In genomic region chr10:106705576-106706526, GRCh38 we compare ENCODE assay signal across 7 cellular contexts.
DNase-seq lines count a peak whose midpoint lies in the region; ATAC-seq and TF ChIP-seq lines count a peak whose summit lies in the region.

No MANE protein-coding gene starts in this region.

- intact Hi-C loops in OCI-LY7 (cut with micrococcal nuclease; ENCODE audit: unreplicated experiment): no loop called here
- intact Hi-C loops in left lung (cut with DNase I): no loop called here
- intact Hi-C loops in testis (cut with DNase I; ENCODE audit: low total_unique reads): no loop called here

- H3K36me3 ChIP-seq in DOHH2 (ENCODE audit: control insufficient read depth, low read length) (no peaks in the 10 kb centered on the region), OCI-LY7 (ENCODE audit: insufficient read depth, low read length) (no peaks in the 10 kb centered on the region), left lung (no peaks in the 10 kb centered on the region), testis (ENCODE audit: low read depth, missing control alignments) (no peaks in the 10 kb centered on the region)

- TF ChIP-seq POLR2A in testis (IDR thresholded peaks at IDR 0.05): no peak

- H3K4me2 ChIP-seq in DOHH2 (ENCODE audit: low read length): no peak overlapping the region
- H3K4me2 ChIP-seq in OCI-LY7 (ENCODE audit: low read length): no peak overlapping the region

- POLR2A ChIA-PET in OCI-LY7 (lab: Charles Lee): interaction anchor here (0.6 to 0.7 kb wide), 2 partner anchors 29 to 58 kb away, joined by 3 read pairs; no protein-coding TSS in a partner anchor

- H3K4me1 ChIP-seq in DOHH2 (ENCODE audit: control insufficient read depth, low read length) (no peaks in the 10 kb centered on the region), OCI-LY7 (ENCODE audit: insufficient read depth, low read length, poor library complexity, severe bottlenecking) (no peaks in the 10 kb centered on the region), left lung (no peaks in the 10 kb centered on the region), testis (no peaks in the 10 kb centered on the region)

- ATAC-seq in HG03439 (IDR thresholded peaks at IDR 0.05; ENCODE audit: unreplicated experiment) (peak; percentile 70), left lung (peak; percentile 78)

- H2AFZ ChIP-seq in OCI-LY7 (ENCODE audit: low read length): no peak overlapping the region

- peak; percentile 86 for TF ChIP-seq CTCF in DOHH2 (IDR thresholded peaks at IDR 0.05; ENCODE audit: low read depth, low read length, poor library complexity, severe bottlenecking)
- TF ChIP-seq CTCF in OCI-LY7 (conservative IDR thresholded peaks at IDR 0.05; ENCODE audit: low read length): peak; percentile 93
- TF ChIP-seq CTCF in choroid plexus epithelial cell (conservative IDR thresholded peaks at IDR 0.05; ENCODE audit: low read depth, low read length): peak; percentile 95
- peak; percentile 55 to 72 for TF ChIP-seq CTCF in left lung (IDR thresholded peaks at IDR 0.05)
- peak; percentile 52 to 82 (median 77) for TF ChIP-seq CTCF in testis (IDR thresholded peaks at IDR 0.05)

- no TSS peak for BruUV-seq in OCI-LY7 (replicated peaks; lab: Mats Ljungman, UMichigan)

- peak; percentile 19 for DNase-seq in GM19238 (ENCODE audit: insufficient read length, low spot score)
- peak; percentile 56 for DNase-seq in OCI-LY7 (ENCODE audit: low spot score)
- peak; percentile 84 for DNase-seq in choroid plexus epithelial cell (ENCODE audit: low read depth)
- no peak for DNase-seq in left lung
- DNase-seq in testis: peak; percentile 88

- H3K27ac ChIP-seq in DOHH2 (ENCODE audit: low read depth, low read length) (no peak overlapping the region), OCI-LY7 (ENCODE audit: low read depth, low read length, poor library complexity, severe bottlenecking) (no peak overlapping the region), left lung (no peak overlapping the region), testis (no peak overlapping the region)

- H3K4me3 ChIP-seq in DOHH2 (ENCODE audit: low read length) (no peak overlapping the region), OCI-LY7 (ENCODE audit: low read depth, low read length, poor library complexity, severe bottlenecking) (no peak overlapping the region), choroid plexus epithelial cell (ENCODE audit: low read depth, low read length) (no peak overlapping the region), left lung (no peak overlapping the region), testis (no peak overlapping the region)

- H3K27me3 ChIP-seq in DOHH2 (ENCODE audit: control insufficient read depth, low read length) (no peaks in the 10 kb centered on the region), left lung (peaks cover 0 to 6% of the 10 kb centered on the region in 2 donors), testis (no peaks in the 10 kb centered on the region)

- no peaks in the 10 kb centered on the region for H3F3A ChIP-seq in DOHH2 (ENCODE audit: control insufficient read depth, insufficient read depth)

- CTCF ChIA-PET in OCI-LY7 (lab: Charles Lee; ENCODE audit: unreplicated experiment): interaction anchor here (0.8 kb wide), 1 partner anchor 1857 kb away, joined by 3 read pairs; no protein-coding TSS in a partner anchor

- H3K9me2 ChIP-seq in DOHH2 (replicated peaks; ENCODE audit: control insufficient read depth, low read length): no peaks in the 10 kb centered on the region
- H3K9me2 ChIP-seq in OCI-LY7 (ENCODE audit: insufficient read depth, low read length): no peaks in the 10 kb centered on the region

- no peaks in the 10 kb centered on the region for H4K20me1 ChIP-seq in DOHH2 (ENCODE audit: control insufficient read depth, insufficient read depth, low read depth, low read length)
- no peaks in the 10 kb centered on the region for H4K20me1 ChIP-seq in OCI-LY7 (ENCODE audit: insufficient read depth, low read length)

- H3K79me2 ChIP-seq in DOHH2 (ENCODE audit: control insufficient read depth, low read length): no peaks in the 10 kb centered on the region
- no peaks in the 10 kb centered on the region for H3K79me2 ChIP-seq in OCI-LY7 (ENCODE audit: insufficient read depth, low read depth, low read length)

- WGBS in testis, 2 donors: 21 to 29% methylated on average over 9 of the region's 9 CpGs

- H3K9me3 ChIP-seq in DOHH2 (ENCODE audit: control insufficient read depth, insufficient read depth, low read length) (no peaks in the 10 kb centered on the region), OCI-LY7 (ENCODE audit: low read length) (no peaks in the 10 kb centered on the region), left lung (no peaks in the 10 kb centered on the region), testis (no peaks in the 10 kb centered on the region)

Comparison
In these comparisons a context has a peak if more than half of its experiments do, and no peak if none do; other contexts are left out.
1. DNase-seq: peak in GM19238 (single experiment), OCI-LY7 (single experiment), choroid plexus epithelial cell (single experiment) and testis (single experiment); none in left lung (0 of 2).
2. Peak in every context shown above with its lines, with median percentiles within 50 percentile points of each other: CTCF ChIP-seq.